In the genomic region with DNA sequence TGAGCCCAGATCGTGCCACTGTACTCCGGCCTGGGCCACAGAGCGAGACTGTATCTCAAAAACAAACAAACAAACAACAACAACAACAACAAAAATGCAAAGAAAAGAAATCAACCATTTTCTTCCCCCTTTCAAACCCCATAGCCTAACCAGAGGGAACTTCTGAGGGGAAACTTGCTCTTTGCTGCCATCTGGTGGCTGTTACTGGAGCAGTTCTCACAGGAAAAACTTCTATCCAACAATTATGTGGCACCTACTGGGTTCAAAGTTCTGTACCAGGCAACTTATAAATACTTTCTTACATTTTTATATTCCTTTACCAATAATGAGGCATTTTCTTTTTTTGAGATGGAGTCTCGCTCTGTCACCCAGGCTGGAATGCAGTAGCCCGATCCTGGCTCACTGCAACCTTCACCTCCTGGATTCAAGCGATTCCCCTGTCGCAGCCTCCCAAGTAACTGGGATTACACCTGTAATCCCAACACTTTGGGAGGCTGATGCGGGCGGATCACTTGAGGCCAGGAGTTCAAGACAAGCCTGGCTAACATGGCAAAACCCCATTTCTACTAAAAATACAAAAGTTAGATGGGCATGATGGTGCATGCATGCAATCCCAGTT, we compare ENCODE assay signal across 8 cellular contexts.
A peak's percentile ranks its signal among the peaks of the same experiment; 100 is the strongest.
DNase-seq lines count a peak whose midpoint lies in the region; ATAC-seq and TF ChIP-seq lines count a peak whose summit lies in the region.

No MANE protein-coding gene starts in this region.

- H3K4me3 Mint-ChIP-seq in nephron progenitor cell = no peak overlapping the region

- TF ChIP-seq CTCF in C4-2B (conservative IDR thresholded peaks at IDR 0.05) (peak; percentile 86), nephron progenitor cell (IDR thresholded peaks at IDR 0.05) (peak; percentile 90)

- in situ Hi-C loops in HAP-1 (cut with MboI; ENCODE audit: low sequenced_read_pairs) = no loop called here

- H3K36me3 ChIP-seq in HAP-1 (replicated peaks) (no peaks in the 10 kb centered on the region), NT2/D1 (ENCODE audit: insufficient read depth, insufficient read length, low read length) (no peaks in the 10 kb centered on the region)

- no peaks in the 10 kb centered on the region for H3K36me3 Mint-ChIP-seq in nephron progenitor cell (ENCODE audit: low read depth)

- H3K4me1 Mint-ChIP-seq in nephron progenitor cell = no peaks in the 10 kb centered on the region

- no peak for TF ChIP-seq POLR2A in erythroblast (IDR thresholded peaks at IDR 0.05; ENCODE audit: low read length)

- no peaks in the 10 kb centered on the region for H3K27me3 ChIP-seq in HAP-1 (ENCODE audit: low read depth)
- no peaks in the 10 kb centered on the region for H3K27me3 ChIP-seq in NT2/D1 (ENCODE audit: insufficient read depth, insufficient read length)

- H3K27ac ChIP-seq in C4-2B = no peak overlapping the region

- H3K9me3 Mint-ChIP-seq in nephron progenitor cell = no peaks in the 10 kb centered on the region

- no peaks in the 10 kb centered on the region for H3K9me3 ChIP-seq in HAP-1
- H3K9me3 ChIP-seq in NT2/D1 (ENCODE audit: insufficient read depth, low read length) = no peaks in the 10 kb centered on the region

- peak; percentile 59 for ATAC-seq in stimulated activated naive CD8-positive, alpha-beta T cell treated with anti-CD3 and anti-CD28 coated beads, Interleukin-15, Interleukin-2, amounts not matched to agents 100 U/mL and 50 U/mL, for 24 hours
- no peak for ATAC-seq in GM18858 (IDR thresholded peaks at IDR 0.05; ENCODE audit: unreplicated experiment)

- H3K27ac Mint-ChIP-seq in nephron progenitor cell = no peak overlapping the region

- H3K4me3 ChIP-seq in HAP-1 (no peak overlapping the region), NT2/D1 (ENCODE audit: insufficient read length, low read depth) (no peak overlapping the region)

- peaks cover 8% of the 10 kb centered on the region for H3K27me3 Mint-ChIP-seq in nephron progenitor cell (ENCODE audit: low read depth, poor library complexity)

- no peak overlapping the region for H3K9ac ChIP-seq in NT2/D1 (ENCODE audit: insufficient read length, low read depth)

- peaks cover 7% of the 10 kb centered on the region; the same call in 1 of the 2 replicates for H3K4me1 ChIP-seq in HAP-1
- peaks cover 4% of the 10 kb centered on the region for H3K4me1 ChIP-seq in NT2/D1 (ENCODE audit: insufficient read depth, insufficient read length)

- DNase-seq in HAP-1 (ENCODE audit: low spot score in 2 of 2) = peak; percentile 56 to 78
- peak; percentile 63 for DNase-seq in NT2/D1 (ENCODE audit: low read depth, low spot score)
- DNase-seq in activated CD8-positive, alpha-beta memory T cell treated with anti-CD3 and anti-CD28 coated beads, Interleukin-2, amount 50 U/mL, for 48 hours = peak; percentile 86
- peak; percentile 58 to 81 for DNase-seq in erythroblast (lab: John Stamatoyannopoulos, UW)
- peak; percentile 78 for DNase-seq in nephron progenitor cell
- DNase-seq in stimulated activated naive CD8-positive, alpha-beta T cell treated with anti-CD3 and anti-CD28 coated beads, Interleukin-15, Interleukin-2, amounts not matched to agents 100 U/mL and 50 U/mL, for 24 hours = peak; percentile 76
